ENCODE assay signal across 2 cellular contexts in genomic region chr7:66049886-66050285, GRCh38.
TF ChIP-seq lines count a peak whose summit lies in the region.

No MANE protein-coding gene starts in this region.

TF ChIP-seq in A549, 52 proteins besides CTCF, POLR2A, EP300 and RAD21:
- 0 out of 3 replicates have a peak, but pooled peaks have one; percentile 7 for TF ChIP-seq SMC3 (IDR thresholded peaks at IDR 0.05)

TF ChIP-seq in HepG2, 621 proteins besides CTCF, POLR2A, EP300 and RAD21:
- TF ChIP-seq STAG1 (CRISPR knock-in tag; IDR thresholded peaks at IDR 0.05) (peak; percentile 32), ZSCAN5A (CRISPR knock-in tag; IDR thresholded peaks at IDR 0.05; ENCODE audit: borderline replicate concordance) (0 out of 2 replicates have a peak, but pooled peaks have one; percentile 9)
TF ChIP-seq in HepG2: peak in this region for 2; not testable (repeated sequence) for 619.
